In genomic region chr14:73723799-73724621, GRCh38 we compare ENCODE assay signal across 8 cellular contexts. TPM values are rescaled to one million over a fixed set of nuclear protein-coding genes. Genes with fewer than 3 reads are reported as not detected.
DNase-seq lines count a peak whose midpoint lies in the region; ATAC-seq and TF ChIP-seq lines count a peak whose summit lies in the region.

No MANE protein-coding gene starts in this region.

- TF ChIP-seq CTCF in BJ (IDR thresholded peaks at IDR 0.05; ENCODE audit: insufficient read depth, low read depth, low read length) = no peak

- peaks cover 44% of the 10 kb centered on the region for H3K4me1 Mint-ChIP-seq in activated CD4-positive, alpha-beta memory T cell treated with anti-CD3 and anti-CD28 coated beads for 36 hours (ENCODE audit: low read depth)
- peaks cover 12% of the 10 kb centered on the region for H3K4me1 Mint-ChIP-seq in activated T-helper 1 cell treated with anti-CD3 and anti-CD28 coated beads, Interleukin-12 subunit alpha, Interleukin-12 subunit beta, Interleukin-2, Interleukin-4 antibody, amounts not matched to agents 30 ng/mL and 10 ng/mL and 1 ng/mL, durations not matched to agents 14 hours and 24 hours and 36 hours (ENCODE audit: low read depth)

- H3K27me3 ChIP-seq in BJ (ENCODE audit: control insufficient read depth, insufficient read depth, low read length) = no peaks in the 10 kb centered on the region

- H3K9me3 Mint-ChIP-seq in activated CD4-positive, alpha-beta memory T cell treated with anti-CD3 and anti-CD28 coated beads for 36 hours = no peaks in the 10 kb centered on the region
- no peaks in the 10 kb centered on the region for H3K9me3 Mint-ChIP-seq in activated T-helper 1 cell treated with anti-CD3 and anti-CD28 coated beads, Interleukin-12 subunit alpha, Interleukin-12 subunit beta, Interleukin-2, Interleukin-4 antibody, amounts not matched to agents 30 ng/mL and 10 ng/mL and 1 ng/mL, durations not matched to agents 14 hours and 24 hours and 36 hours

- peak; percentile 20 for ATAC-seq in HG03571 (IDR thresholded peaks at IDR 0.05; ENCODE audit: unreplicated experiment)

- no peaks in the 10 kb centered on the region for H3K27me3 Mint-ChIP-seq in activated CD4-positive, alpha-beta memory T cell treated with anti-CD3 and anti-CD28 coated beads for 36 hours
- H3K27me3 Mint-ChIP-seq in activated T-helper 1 cell treated with anti-CD3 and anti-CD28 coated beads, Interleukin-12 subunit alpha, Interleukin-12 subunit beta, Interleukin-2, Interleukin-4 antibody, amounts not matched to agents 30 ng/mL and 10 ng/mL and 1 ng/mL, durations not matched to agents 14 hours and 24 hours and 36 hours (ENCODE audit: insufficient read depth) = no peaks in the 10 kb centered on the region

- DNase-seq in BJ (ENCODE audit: low read depth) (peak; percentile 84), foreskin melanocyte (peak; percentile 97), pulmonary artery endothelial cell (ENCODE audit: low read depth, low spot score) (peak; percentile 88), OCI-M1 (lab: John Stamatoyannopoulos, UW) (no peak), NCI-H774 (lab: John Stamatoyannopoulos, UW) (no peak)
- DNase-seq in activated CD4-positive, alpha-beta memory T cell treated with anti-CD3 and anti-CD28 coated beads for 36 hours = no peak
- no peak for DNase-seq in activated T-helper 1 cell treated with anti-CD3 and anti-CD28 coated beads, Interleukin-12 subunit alpha, Interleukin-12 subunit beta, Interleukin-2, Interleukin-4 antibody, amounts not matched to agents 30 ng/mL and 10 ng/mL and 1 ng/mL, durations not matched to agents 14 hours and 24 hours and 36 hours (ENCODE audit: low spot score)

- H3K27ac Mint-ChIP-seq in activated CD4-positive, alpha-beta memory T cell treated with anti-CD3 and anti-CD28 coated beads for 36 hours = peak overlapping the region; percentile 73
- H3K27ac Mint-ChIP-seq in activated T-helper 1 cell treated with anti-CD3 and anti-CD28 coated beads, Interleukin-12 subunit alpha, Interleukin-12 subunit beta, Interleukin-2, Interleukin-4 antibody, amounts not matched to agents 30 ng/mL and 10 ng/mL and 1 ng/mL, durations not matched to agents 14 hours and 24 hours and 36 hours = no peak overlapping the region

- peaks cover 57% of the 10 kb centered on the region for H3K36me3 ChIP-seq in BJ (ENCODE audit: control insufficient read depth, insufficient read depth, low read length)

- CTCF ChIA-PET in BJ (lab: Yijun Ruan, JAX) = interaction anchor here (0.6 to 2.0 kb wide), 16 partner anchors 15 to 359 kb away, joined by 3 to 8 read pairs (median 4); a partner anchor contains a TSS
- CTCF ChIA-PET in activated CD4-positive, alpha-beta memory T cell treated with anti-CD3 and anti-CD28 coated beads for 36 hours (lab: Charles Lee) = interaction anchor here (0.7 to 9.4 kb wide), 5 partner anchors 10 to 102 kb away, joined by 3 to 181 read pairs (median 3); no protein-coding TSS in a partner anchor

- intact Hi-C loops in activated CD4-positive, alpha-beta memory T cell treated with anti-CD3 and anti-CD28 coated beads for 36 hours (cut with micrococcal nuclease) = no loop called here
- intact Hi-C loops in activated T-helper 1 cell treated with anti-CD3 and anti-CD28 coated beads, Interleukin-12 subunit alpha, Interleukin-12 subunit beta, Interleukin-2, Interleukin-4 antibody, amounts not matched to agents 30 ng/mL and 10 ng/mL and 1 ng/mL, durations not matched to agents 14 hours and 24 hours and 36 hours (cut with micrococcal nuclease) = no loop called here

- POLR2A ChIA-PET in BJ (lab: Charles Lee) = interaction anchor here (0.8 kb wide), 1 partner anchor 36 kb away, joined by 4 read pairs; a partner anchor contains a TSS
- POLR2A ChIA-PET in activated CD4-positive, alpha-beta memory T cell treated with anti-CD3 and anti-CD28 coated beads for 36 hours (lab: Charles Lee) = interaction anchor here (0.7 kb wide), 1 partner anchor 90 kb away, joined by 3 read pairs; no protein-coding TSS in a partner anchor

- peak overlapping the region; percentile 13 for H3K4me3 Mint-ChIP-seq in activated CD4-positive, alpha-beta memory T cell treated with anti-CD3 and anti-CD28 coated beads for 36 hours
- no peak overlapping the region for H3K4me3 Mint-ChIP-seq in activated T-helper 1 cell treated with anti-CD3 and anti-CD28 coated beads, Interleukin-12 subunit alpha, Interleukin-12 subunit beta, Interleukin-2, Interleukin-4 antibody, amounts not matched to agents 30 ng/mL and 10 ng/mL and 1 ng/mL, durations not matched to agents 14 hours and 24 hours and 36 hours

- no peak overlapping the region for H3K4me3 ChIP-seq in BJ (ENCODE audit: low read depth, low read length)

- peaks cover 69% of the 10 kb centered on the region for H3K36me3 Mint-ChIP-seq in activated CD4-positive, alpha-beta memory T cell treated with anti-CD3 and anti-CD28 coated beads for 36 hours
- H3K36me3 Mint-ChIP-seq in activated T-helper 1 cell treated with anti-CD3 and anti-CD28 coated beads, Interleukin-12 subunit alpha, Interleukin-12 subunit beta, Interleukin-2, Interleukin-4 antibody, amounts not matched to agents 30 ng/mL and 10 ng/mL and 1 ng/mL, durations not matched to agents 14 hours and 24 hours and 36 hours (ENCODE audit: low read depth) = peaks cover 54% of the 10 kb centered on the region

RNA-seq across cellular contexts. Expression of gene PNMA1, which starts 9.8 kb away (rescaled TPM):
- polyA plus RNA-seq in BJ (2011; rRNA removed) = 8.8 and 11.6 TPM in 2 replicates
- 4.2 and 6.0 TPM in 2 replicates for polyA minus RNA-seq in BJ (2011; rRNA and poly(A)+ RNA removed)
- 10 to 100 TPM; 28.2 to 28.3 TPM for total RNA-seq in activated CD4-positive, alpha-beta memory T cell treated with anti-CD3 and anti-CD28 coated beads for 36 hours
- 25.3 and 25.5 TPM in 2 replicates for total RNA-seq in pulmonary artery endothelial cell
- total RNA-seq in activated T-helper 1 cell treated with anti-CD3 and anti-CD28 coated beads, Interleukin-12 subunit alpha, Interleukin-12 subunit beta, Interleukin-2, Interleukin-4 antibody, amounts not matched to agents 30 ng/mL and 10 ng/mL and 1 ng/mL, durations not matched to agents 14 hours and 24 hours and 36 hours = 29.7 and 30.6 TPM in 2 replicates

Comparison
In these comparisons a context has a peak if more than half of its experiments do, and no peak if none do; other contexts are left out.
1. DNase-seq: peak in BJ (single experiment), foreskin melanocyte (single experiment) and pulmonary artery endothelial cell (single experiment); none in activated CD4-positive, alpha-beta memory T cell treated with anti-CD3 and anti-CD28 coated beads for 36 hours (single experiment), OCI-M1 (single experiment), activated T-helper 1 cell treated with anti-CD3 and anti-CD28 coated beads, Interleukin-12 subunit alpha, Interleukin-12 subunit beta, Interleukin-2, Interleukin-4 antibody, amounts not matched to agents 30 ng/mL and 10 ng/mL and 1 ng/mL, durations not matched to agents 14 hours and 24 hours and 36 hours (single experiment) and NCI-H774 (single experiment).